In genomic region chr5:8784692-8785091, GRCh38 we compare ENCODE assay signal across 6 cellular contexts.
"Had no signal": no experiment of that assay in that cellular context is flagged by ENCODE, and none has a peak within 500 bp of the region (broad histone marks: within the 10 kb centered on the region; RNA-seq: fewer than 3 reads in every experiment).

No MANE protein-coding gene starts in this region.

- H3K27ac Mint-ChIP-seq: GM23338, H9 had no signal

- H3K4me1 Mint-ChIP-seq: GM23338, H9 had no signal

- H3K4me3 ChIP-seq: GM23338 had no signal

- ATAC-seq: GM23338 had no signal

- H3K9me3 Mint-ChIP-seq: GM23338, H9 had no signal

- H3K4me3 Mint-ChIP-seq: GM23338, H9 had no signal

- H3K27ac ChIP-seq: KMS-11 had no signal

- DNase-seq: H9, IMR-90, Karpas-422, KBM-7 had no signal
